ENCODE assay signal across 9 cellular contexts in genomic region chr2:112869258-112869842, GRCh38. TPM values are rescaled to one million over a fixed set of nuclear protein-coding genes. Genes with fewer than 3 reads are reported as not detected.
DNase-seq lines count a peak whose midpoint lies in the region; ATAC-seq and TF ChIP-seq lines count a peak whose summit lies in the region.
"Had no signal": no experiment of that assay in that cellular context is flagged by ENCODE, and none has a peak within 500 bp of the region (broad histone marks: within the 10 kb centered on the region; RNA-seq: fewer than 3 reads in every experiment).

No MANE protein-coding gene starts in this region.

- intact Hi-C loops in CD14-positive monocyte (cut with micrococcal nuclease): no loop called here

- H3K4me1 Mint-ChIP-seq in CD14-positive monocyte: peaks cover 34% of the 10 kb centered on the region

- peaks cover 0 to 4% (median under 1%) of the 10 kb centered on the region in 7 donors for H3K9me3 Mint-ChIP-seq in CD14-positive monocyte
- H3K9me3 Mint-ChIP-seq: natural killer cell had no signal

- H3K9me3 ChIP-seq in SJSA1 (replicated peaks): no peaks in the 10 kb centered on the region

- no peak overlapping the region for H3K4me3 ChIP-seq in SJSA1

- H3K27me3 ChIP-seq in SJSA1 (replicated peaks): no peaks in the 10 kb centered on the region

- peaks cover 26% of the 10 kb centered on the region for H3K4me1 ChIP-seq in SJSA1 (replicated peaks)

- peaks cover 0 to under 1% of the 10 kb centered on the region in 2 donors for H3K36me3 Mint-ChIP-seq in CD14-positive monocyte
- H3K36me3 Mint-ChIP-seq: natural killer cell had no signal

- no peaks in the 10 kb centered on the region for H3K36me3 ChIP-seq in SJSA1

- peak overlapping the region in 1 of 2 donors; percentile 64 for H3K4me3 Mint-ChIP-seq in CD14-positive monocyte
- H3K4me3 Mint-ChIP-seq: natural killer cell had no signal

- DNase-seq in CD14-positive monocyte (ENCODE audit: low spot score) (peak; percentile 74), LoVo (ENCODE audit: low spot score) (peak; percentile 99), SJSA1 (ENCODE audit: low read depth in 1 of 2, low spot score in 2 of 2) (peak; percentile 46 to 76), foreskin melanocyte (peak; percentile 32), stromal cell of bone marrow (ENCODE audit: low read depth) (peak; percentile 71), cortex of kidney (lab: John Stamatoyannopoulos, UW) (no peak)
- DNase-seq: natural killer cell had no signal

- H3K27ac ChIP-seq in SJSA1: no peak overlapping the region

- no peak for TF ChIP-seq CTCF in CD14-positive monocyte (IDR thresholded peaks at IDR 0.05)

- peaks cover 2 to 3% (median 2%) of the 10 kb centered on the region in 3 donors for H3K27me3 Mint-ChIP-seq in CD14-positive monocyte (ENCODE audit: low read depth in 3 of 3)

- ATAC-seq in HG02759 (IDR thresholded peaks at IDR 0.05; ENCODE audit: unreplicated experiment) (no peak), HG03442 (IDR thresholded peaks at IDR 0.05; ENCODE audit: unreplicated experiment) (no peak)

- peak overlapping the region in 3 of 7 donors; percentile 15 to 70 (median 31) for H3K27ac Mint-ChIP-seq in CD14-positive monocyte
- H3K27ac Mint-ChIP-seq: natural killer cell had no signal

RNA-seq across cellular contexts. Expression of gene IL1B, which starts 32.8 kb away (rescaled TPM):
- polyA plus RNA-seq in CD14-positive monocyte: 100 to 1,000 TPM in 1 of 2 donors, 10 to 100 TPM in 1; 65.1 to 114 TPM
- 4.2 and 4.3 TPM in 2 replicates for total RNA-seq in SJSA1 (2014; rRNA removed; shearing (Covaris generic))

RNA-seq across cellular contexts. Expression of gene IL37, which starts 41.6 kb away (rescaled TPM):
- not detected for polyA plus RNA-seq in CD14-positive monocyte
- not detected in 2 replicates for total RNA-seq in SJSA1 (2014; rRNA removed; shearing (Covaris generic))
- total RNA-seq: natural killer cell had no signal
